In genomic region chr7:99623702-99624447, GRCh38 we compare ENCODE assay signal across 13 cellular contexts. TPM values are rescaled to one million over a fixed set of nuclear protein-coding genes. Genes with fewer than 3 reads are reported as not detected.
DNase-seq lines count a peak whose midpoint lies in the region; ATAC-seq and TF ChIP-seq lines count a peak whose summit lies in the region.
"Had no signal": no experiment of that assay in that cellular context is flagged by ENCODE, and none has a peak within 500 bp of the region (broad histone marks: within the 10 kb centered on the region; RNA-seq: fewer than 3 reads in every experiment).

No MANE protein-coding gene starts in this region.

- H3K36me3 ChIP-seq in Loucy (ENCODE audit: insufficient read depth, low read length): peaks cover 61% of the 10 kb centered on the region; the same call in 1 of the 2 replicates
- H3K36me3 ChIP-seq in effector memory CD4-positive, alpha-beta T cell (ENCODE audit: control insufficient read depth, insufficient read depth, low read length): peaks cover 69% of the 10 kb centered on the region

- peaks cover 92% of the 10 kb centered on the region for H3K36me3 Mint-ChIP-seq in activated CD4-positive, alpha-beta memory T cell treated with anti-CD3 and anti-CD28 coated beads, Interleukin-2, amount 10 ng/mL, durations not matched to agents 7 days and 5 days (ENCODE audit: low read depth)

- no peaks in the 10 kb centered on the region for H3K9me3 Mint-ChIP-seq in activated CD4-positive, alpha-beta memory T cell treated with anti-CD3 and anti-CD28 coated beads, Interleukin-2, amount 10 ng/mL, durations not matched to agents 7 days and 5 days

- no peak overlapping the region for H2AFZ ChIP-seq in Loucy (ENCODE audit: low read length)

- H3K4me3 ChIP-seq in Loucy (ENCODE audit: low read length, poor library complexity, severe bottlenecking): peak overlapping the region; percentile 76
- H3K4me3 ChIP-seq in effector memory CD4-positive, alpha-beta T cell (ENCODE audit: insufficient read depth, low read depth, low read length, poor library complexity, severe bottlenecking): peak overlapping the region; percentile 28
- H3K4me3 ChIP-seq: sigmoid colon had no signal

- peak overlapping the region; percentile 100 for H3K4me2 ChIP-seq in Loucy (ENCODE audit: low read depth, low read length, poor library complexity, severe bottlenecking)

- peaks cover 61% of the 10 kb centered on the region for H3K4me1 Mint-ChIP-seq in activated CD4-positive, alpha-beta memory T cell treated with anti-CD3 and anti-CD28 coated beads, Interleukin-2, amount 10 ng/mL, durations not matched to agents 7 days and 5 days

- H3K27ac ChIP-seq in effector memory CD4-positive, alpha-beta T cell (ENCODE audit: insufficient read depth, low read length, poor library complexity, severe bottlenecking): peak overlapping the region; percentile 67
- H3K27ac ChIP-seq: sigmoid colon had no signal

- no peak for DNase-seq in activated CD4-positive, alpha-beta memory T cell treated with anti-CD3 and anti-CD28 coated beads, Interleukin-2, amount 10 ng/mL, durations not matched to agents 7 days and 5 days
- DNase-seq in effector memory CD4-positive, alpha-beta T cell: no peak
- peak; percentile 43 for DNase-seq in stimulated activated CD4-positive, alpha-beta T cell treated with anti-CD3 and anti-CD28 coated beads, Interleukin-4, amount 100 ng/mL, for 24 hours
- DNase-seq in NK-92 (lab: John Stamatoyannopoulos, UW; ENCODE audit: unreplicated experiment): no peak
- no peak for DNase-seq in NK-92 treated with Interleukin-12 subunit alpha and Interleukin-12 subunit beta, amount 100 ng/mL, for 24 hours (lab: John Stamatoyannopoulos, UW)
- DNase-seq: anterior cingulate cortex, NCI-H2107, RPMI8226, sigmoid colon had no signal

- H3K27me3 ChIP-seq in Loucy (ENCODE audit: insufficient read depth, low read length, poor library complexity, severe bottlenecking): no peaks in the 10 kb centered on the region
- H3K27me3 ChIP-seq in effector memory CD4-positive, alpha-beta T cell (replicated peaks; ENCODE audit: control insufficient read depth, insufficient read depth, low read length, poor library complexity, severe bottlenecking): no peaks in the 10 kb centered on the region
- H3K27me3 ChIP-seq: sigmoid colon had no signal

- peak overlapping the region; percentile 90 for H3K9ac ChIP-seq in Loucy (ENCODE audit: low read depth, low read length, poor library complexity, severe bottlenecking)

- peak overlapping the region; percentile 85 for H3K27ac Mint-ChIP-seq in activated CD4-positive, alpha-beta memory T cell treated with anti-CD3 and anti-CD28 coated beads, Interleukin-2, amount 10 ng/mL, durations not matched to agents 7 days and 5 days

- peak overlapping the region; percentile 73 for H3K4me3 Mint-ChIP-seq in activated CD4-positive, alpha-beta memory T cell treated with anti-CD3 and anti-CD28 coated beads, Interleukin-2, amount 10 ng/mL, durations not matched to agents 7 days and 5 days

- no peaks in the 10 kb centered on the region for H3K9me3 ChIP-seq in Loucy (ENCODE audit: insufficient read depth, low read depth, low read length)
- no peaks in the 10 kb centered on the region for H3K9me3 ChIP-seq in effector memory CD4-positive, alpha-beta T cell (ENCODE audit: control insufficient read depth, low read length)
- H3K9me3 ChIP-seq: sigmoid colon had no signal

- POLR2A ChIA-PET in activated CD4-positive, alpha-beta memory T cell treated with anti-CD3 and anti-CD28 coated beads, Interleukin-2, amount 10 ng/mL, durations not matched to agents 7 days and 5 days (lab: Charles Lee): interaction anchor here (0.7 to 2.6 kb wide), 11 partner anchors 8 to 391 kb away, joined by 3 to 19 read pairs (median 5); partner anchors contain the start of genes FAM200A, TRIM4, ZKSCAN1 and ZKSCAN5

- no peak for TF ChIP-seq CTCF in Loucy (conservative IDR thresholded peaks at IDR 0.05; ENCODE audit: low read length)

- H3F3A ChIP-seq in Loucy (ENCODE audit: low read depth): peaks cover 4% of the 10 kb centered on the region; the same call in 1 of the 2 replicates

- H3K9me2 ChIP-seq in Loucy (replicated peaks; ENCODE audit: low read depth, low read length): no peaks in the 10 kb centered on the region

- H4K20me1 ChIP-seq in Loucy (ENCODE audit: insufficient read depth, low read length, poor library complexity, severe bottlenecking): no peaks in the 10 kb centered on the region

- H3K4me1 ChIP-seq in Loucy (ENCODE audit: insufficient read depth, low read length, poor library complexity, severe bottlenecking): peaks cover 72% of the 10 kb centered on the region
- H3K4me1 ChIP-seq in effector memory CD4-positive, alpha-beta T cell (ENCODE audit: control insufficient read depth, insufficient read depth, low read length, poor library complexity, severe bottlenecking): peaks cover 20% of the 10 kb centered on the region
- H3K4me1 ChIP-seq: sigmoid colon had no signal

- no peaks in the 10 kb centered on the region for H3K27me3 Mint-ChIP-seq in activated CD4-positive, alpha-beta memory T cell treated with anti-CD3 and anti-CD28 coated beads, Interleukin-2, amount 10 ng/mL, durations not matched to agents 7 days and 5 days

- no peak for ATAC-seq in GM19395 (IDR thresholded peaks at IDR 0.05; ENCODE audit: unreplicated experiment)
- no peak for ATAC-seq in HG02759 (IDR thresholded peaks at IDR 0.05; ENCODE audit: unreplicated experiment)

- CTCF ChIA-PET in activated CD4-positive, alpha-beta memory T cell treated with anti-CD3 and anti-CD28 coated beads, Interleukin-2, amount 10 ng/mL, durations not matched to agents 7 days and 5 days (lab: Charles Lee): interaction anchor here (1.1 to 1.7 kb wide), 2 partner anchors 9 to 1082 kb away, joined by 4 to 7 read pairs; partner anchors contain the start of gene POP7

- peaks cover 71% of the 10 kb centered on the region for H3K79me2 ChIP-seq in Loucy (ENCODE audit: insufficient read depth, low read length)

RNA-seq across cellular contexts. Expression of gene ZSCAN25, which starts 7.1 kb away (rescaled TPM):
- total RNA-seq in activated CD4-positive, alpha-beta memory T cell treated with anti-CD3 and anti-CD28 coated beads, Interleukin-2, amount 10 ng/mL, durations not matched to agents 7 days and 5 days: 10 to 100 TPM; 27.7 TPM

RNA-seq across cellular contexts. Expression of gene TMEM225B, which starts 25.8 kb away (rescaled TPM):
- total RNA-seq in activated CD4-positive, alpha-beta memory T cell treated with anti-CD3 and anti-CD28 coated beads, Interleukin-2, amount 10 ng/mL, durations not matched to agents 7 days and 5 days: 1 to 10 TPM; 1.3 to 1.9 TPM
- total RNA-seq: H1 had no signal

RNA-seq across cellular contexts. Expression of gene CYP3A5, which starts 55.9 kb away (rescaled TPM):
- total RNA-seq in activated CD4-positive, alpha-beta memory T cell treated with anti-CD3 and anti-CD28 coated beads, Interleukin-2, amount 10 ng/mL, durations not matched to agents 7 days and 5 days: not detected
- total RNA-seq: H1 had no signal
